Comparison of ENCODE assay signal across 8 cellular contexts in genomic region chrX:41561045-41561444, GRCh38.
DNase-seq lines count a peak whose midpoint lies in the region; ATAC-seq lines count a peak whose summit lies in the region.

No MANE protein-coding gene starts in this region.

- peak; percentile 48 for DNase-seq in Caki2 (ENCODE audit: low read depth)
- peak; percentile 38 for DNase-seq in activated CD4-positive, alpha-beta T cell treated with anti-CD3 and anti-CD28 coated beads for 48 hours
- DNase-seq in fibroblast of gingiva (ENCODE audit: low read depth): peak; percentile 54
- peak; percentile 59 for DNase-seq in smooth muscle cell of the brain vasculature (ENCODE audit: low read depth, low spot score)
- no peak for DNase-seq in NCI-H2171 (lab: John Stamatoyannopoulos, UW)
- no peak for DNase-seq in DMS114 treated with DMSO at 0.1 percent for 48 hours (lab: John Stamatoyannopoulos, UW; ENCODE audit: unreplicated experiment)

- ATAC-seq in GM19397 (IDR thresholded peaks at IDR 0.05; ENCODE audit: unreplicated experiment) (peak; percentile 64), HG03469 (IDR thresholded peaks at IDR 0.05; ENCODE audit: unreplicated experiment) (peak; percentile 79)

- in situ Hi-C loops in Caki2 (cut with HindIII; ENCODE audit: low pct_unique_long_range_greater_than_20kb, low sequenced_read_pairs): no loop called here

Comparison
In these comparisons a context has a peak if more than half of its experiments do, and no peak if none do; other contexts are left out.
1. DNase-seq: peak in Caki2 (single experiment), activated CD4-positive, alpha-beta T cell treated with anti-CD3 and anti-CD28 coated beads for 48 hours (single experiment), fibroblast of gingiva (single experiment) and smooth muscle cell of the brain vasculature (single experiment); none in NCI-H2171 (single experiment) and DMS114 treated with DMSO at 0.1 percent for 48 hours (single experiment).